Comparison of ENCODE assay signal across 10 cellular contexts in genomic region chr10:103125323-103126267, GRCh38.
DNase-seq lines count a peak whose midpoint lies in the region; ATAC-seq and TF ChIP-seq lines count a peak whose summit lies in the region.
"Had no signal": no experiment of that assay in that cellular context is flagged by ENCODE, and none has a peak within 500 bp of the region (broad histone marks: within the 10 kb centered on the region; RNA-seq: fewer than 3 reads in every experiment).

No MANE protein-coding gene starts in this region.

- no peak overlapping the region for H3K4me3 Mint-ChIP-seq in memory B cell

- H3K27ac Mint-ChIP-seq in memory B cell: peak overlapping the region; percentile 8

- H3K9me3 Mint-ChIP-seq in memory B cell: no peaks in the 10 kb centered on the region

- TF ChIP-seq POLR2A in suprapubic skin (IDR thresholded peaks at IDR 0.05): no peak

- DNase-seq in Jurkat, Clone E6-1 (ENCODE audit: low read depth, low spot score): peak; percentile 85
- DNase-seq in memory B cell (ENCODE audit: low spot score in 2 of 2) (no peak), suprapubic skin (ENCODE audit: low spot score in 2 of 2) (no peak), left colon (no peak), 8988T (no peak), GF-D8 (lab: John Stamatoyannopoulos, UW) (no peak)
- DNase-seq: right cardiac atrium had no signal

- no peak overlapping the region for H3K4me3 ChIP-seq in Jurkat, Clone E6-1 (ENCODE audit: low read length)
- H3K4me3 ChIP-seq in suprapubic skin: no peak overlapping the region

- H3K4me1 ChIP-seq in suprapubic skin: peaks cover 18% of the 10 kb centered on the region

- intact Hi-C loops in left colon (cut with DNase I, micrococcal nuclease): no loop called here

- peaks cover 19% of the 10 kb centered on the region for H3K4me1 Mint-ChIP-seq in memory B cell

- no peak for TF ChIP-seq EP300 in suprapubic skin (IDR thresholded peaks at IDR 0.05)

- H3K27ac ChIP-seq in suprapubic skin: no peak overlapping the region
- H3K27ac ChIP-seq: RWPE1 had no signal

- peaks cover 6% of the 10 kb centered on the region for H3K36me3 Mint-ChIP-seq in memory B cell

- TF ChIP-seq CTCF in suprapubic skin (IDR thresholded peaks at IDR 0.05): no peak

- H3K27me3 ChIP-seq in suprapubic skin: no peaks in the 10 kb centered on the region

- H3K9me3 ChIP-seq in suprapubic skin: no peaks in the 10 kb centered on the region

- H3K27me3 Mint-ChIP-seq in memory B cell: no peaks in the 10 kb centered on the region

- H3K36me3 ChIP-seq in suprapubic skin: peaks cover 4% of the 10 kb centered on the region

- 80% methylated on average over 9 of the region's 9 CpGs for WGBS in suprapubic skin

- peak; percentile 86 for ATAC-seq in GM18498 (IDR thresholded peaks at IDR 0.05; ENCODE audit: unreplicated experiment)
- peak; percentile 84 for ATAC-seq in GM21619 (IDR thresholded peaks at IDR 0.05; ENCODE audit: unreplicated experiment)
- no peak for ATAC-seq in memory B cell (ENCODE audit: low read depth)
- no peak for ATAC-seq in left colon
- ATAC-seq: right cardiac atrium had no signal

Comparison
In these comparisons a context has a peak if more than half of its experiments do, and no peak if none do; other contexts are left out.
1. ATAC-seq: peak in GM18498 (single experiment) and GM21619 (single experiment); none in memory B cell (single experiment) and left colon (single experiment).